Comparison of ENCODE assay signal across 15 cellular contexts in the genomic region with DNA sequence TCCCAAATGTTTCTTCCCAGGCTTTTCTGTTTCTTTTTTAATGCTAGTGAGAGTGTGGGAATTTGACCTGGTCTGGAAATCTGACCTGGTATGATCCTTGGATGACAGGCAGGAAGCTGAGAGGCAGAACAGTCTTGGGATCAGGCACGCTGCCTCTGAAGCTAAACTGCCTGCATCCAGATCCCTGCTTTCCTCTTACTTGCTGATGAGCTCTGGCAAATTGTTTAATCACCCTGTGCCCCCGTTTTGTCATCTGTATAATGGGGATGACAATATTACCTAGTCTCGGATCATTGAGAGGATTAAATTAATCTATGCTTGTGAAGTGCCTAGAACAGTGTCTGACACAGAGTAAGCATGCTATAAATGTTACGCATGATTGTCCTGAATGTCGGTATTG. TPM values are rescaled to one million over a fixed set of nuclear protein-coding genes. Genes with fewer than 3 reads are reported as not detected.
DNase-seq lines count a peak whose midpoint lies in the region; TF ChIP-seq lines count a peak whose summit lies in the region.
"Had no signal": no experiment of that assay in that cellular context is flagged by ENCODE, and none has a peak within 500 bp of the region (broad histone marks: within the 10 kb centered on the region; RNA-seq: fewer than 3 reads in every experiment).

No MANE protein-coding gene starts in this region.

- peaks cover 18% of the 10 kb centered on the region for H3K4me1 ChIP-seq in A673 (ENCODE audit: insufficient read depth, low read length, poor library complexity, severe bottlenecking)
- peaks cover 21% of the 10 kb centered on the region for H3K4me1 ChIP-seq in HUES6 (ENCODE audit: control insufficient read depth, insufficient read depth, low read length)
- H3K4me1 ChIP-seq in mesendoderm (ENCODE audit: control insufficient read depth, low read depth, low read length): no peaks in the 10 kb centered on the region

- H3K4me3 ChIP-seq in A673 (ENCODE audit: low read depth, low read length, poor library complexity, severe bottlenecking) (peak overlapping the region; percentile 71), HUES6 (ENCODE audit: low read depth, low read length) (peak overlapping the region; percentile 22; the same call in 1 of the 2 replicates), dorsolateral prefrontal cortex (peak overlapping the region in 52 of 59 donors; percentile 1 to 85 (median 31)), mesendoderm (ENCODE audit: low read length) (no peak overlapping the region), foreskin fibroblast (ENCODE audit: low read depth in 1 of 2, low read length in 2 of 2) (no peak overlapping the region)

- no peak overlapping the region for H3K4ac ChIP-seq in mesendoderm (ENCODE audit: low read depth, low read length)

- no peak overlapping the region for H4K5ac ChIP-seq in mesendoderm (ENCODE audit: low read length)

- TF ChIP-seq CTCF in A673 (conservative IDR thresholded peaks at IDR 0.05; ENCODE audit: low read depth, low read length) (no peak), dorsolateral prefrontal cortex (IDR thresholded peaks at IDR 0.05 in 54 of 56, conservative IDR thresholded peaks at IDR 0.05 in 2 of 56; ENCODE audit: low read depth in 1 of 56, partially characterized antibody in 56 of 56) (no peak), foreskin fibroblast (IDR thresholded peaks at IDR 0.05; ENCODE audit: low read depth, low read length) (no peak)

- no peak overlapping the region for H2BK15ac ChIP-seq in mesendoderm (replicated peaks; ENCODE audit: low read depth)

- no peak overlapping the region for H3K27ac ChIP-seq in A673 (ENCODE audit: low read depth, low read length, poor library complexity, severe bottlenecking)
- no peak overlapping the region for H3K27ac ChIP-seq in HUES6 (ENCODE audit: low read depth, low read length)
- H3K27ac ChIP-seq in dorsolateral prefrontal cortex: peak overlapping the region in 6 of 59 donors; percentile 4 to 21 (median 11)
- no peak overlapping the region for H3K27ac ChIP-seq in mesendoderm (ENCODE audit: low read depth, low read length)

- H3K9me3 ChIP-seq in A673 (ENCODE audit: low read depth, low read length, poor library complexity, severe bottlenecking) (no peaks in the 10 kb centered on the region), HUES6 (ENCODE audit: control insufficient read depth, insufficient read depth, low read depth, low read length) (no peaks in the 10 kb centered on the region)

- H3K79me1 ChIP-seq in mesendoderm (ENCODE audit: low read length): peaks cover 9% of the 10 kb centered on the region

- intact Hi-C loops in A673 (cut with micrococcal nuclease; ENCODE audit: unreplicated experiment): no loop called here
- intact Hi-C loops in dorsolateral prefrontal cortex (cut with DNase I): no loop called here

- H3K9ac ChIP-seq in HUES6 (ENCODE audit: low read length) (no peak overlapping the region), mesendoderm (ENCODE audit: low read length) (peak overlapping the region; percentile 21)

- POLR2A ChIA-PET in A673 (lab: Charles Lee; ENCODE audit: low non-redundant PET): no interaction called here

- no peak overlapping the region for H2BK5ac ChIP-seq in mesendoderm (ENCODE audit: low read length)

- H3K18ac ChIP-seq in mesendoderm (ENCODE audit: low read length): no peak overlapping the region

- CTCF ChIA-PET in A673 (lab: Charles Lee): no interaction called here

- no peak overlapping the region for H3K4me2 ChIP-seq in mesendoderm (ENCODE audit: low read length)

- peaks cover 12% of the 10 kb centered on the region for H3K79me2 ChIP-seq in mesendoderm (ENCODE audit: control insufficient read depth, insufficient read depth, low read length)

- no CpG with 5 or more reads among the region's 5 CpGs for WGBS in mesendoderm (ENCODE audit: extremely low coverage, insufficient coverage, low lambda C conversion rate)

- H3K23ac ChIP-seq in mesendoderm (ENCODE audit: low read length): no peak overlapping the region

- no TSS peak for BruUV-seq in A673 (replicated peaks; lab: Mats Ljungman, UMichigan)

- no peak for DNase-seq in A673 (ENCODE audit: low spot score)
- DNase-seq in dorsolateral prefrontal cortex: no peak
- DNase-seq in mesendoderm: no peak
- DNase-seq in activated CD4-positive, alpha-beta T cell treated with anti-CD3 and anti-CD28 coated beads for 1 hour: no peak
- no peak for DNase-seq in foreskin fibroblast
- DNase-seq in NCI-H510A (lab: John Stamatoyannopoulos, UW): no peak
- no peak for DNase-seq in MV-4-11 (lab: John Stamatoyannopoulos, UW)
- DNase-seq: activated T-cell treated with anti-CD3 and anti-CD28 coated beads, Interleukin-2, amount 50 U/mL, for 48 hours; DMS 273 treated with DMSO at 0.1 percent for 48 hours; hippocampal formation; KBM-7; NCI-H2029 treated with DMSO at 0.1 percent for 48 hours; stimulated activated CD4-positive, alpha-beta T cell treated with anti-CD3 and anti-CD28 coated beads, Interleukin-1b, Interleukin-23, amount 100 ng/mL, for 48 hours had no signal

- no peak overlapping the region for H2BK120ac ChIP-seq in mesendoderm (ENCODE audit: low read depth, low read length)

- no peak overlapping the region for H4K8ac ChIP-seq in mesendoderm (ENCODE audit: low read depth, low read length)

- H2AK5ac ChIP-seq in mesendoderm (ENCODE audit: low read length): no peak overlapping the region

- H3K36me3 ChIP-seq in A673 (ENCODE audit: insufficient read depth, low read length, poor library complexity, severe bottlenecking) (peaks cover 8% of the 10 kb centered on the region), HUES6 (ENCODE audit: control insufficient read depth, insufficient read depth, low read length) (peaks cover 27% of the 10 kb centered on the region), mesendoderm (ENCODE audit: control insufficient read depth, insufficient read depth, low read length) (peaks cover 1% of the 10 kb centered on the region)

- H3K27me3 ChIP-seq in A673 (replicated peaks; ENCODE audit: insufficient read depth, low read depth, low read length, poor library complexity) (no peaks in the 10 kb centered on the region), HUES6 (ENCODE audit: control insufficient read depth, insufficient read depth, low read length) (peaks cover 7% of the 10 kb centered on the region; the same call in 1 of the 2 replicates), dorsolateral prefrontal cortex (no peaks in the 10 kb centered on the region), mesendoderm (ENCODE audit: insufficient read depth, low read length, poor library complexity) (no peaks in the 10 kb centered on the region)

- peak overlapping the region; percentile 6 for H3K56ac ChIP-seq in mesendoderm (ENCODE audit: low read length)

RNA-seq across cellular contexts. Expression of a gene that starts 3.3 kb away (rescaled TPM):
- total RNA-seq in A673 (2021): 48.4 and 50.1 TPM in 2 replicates
- 10 to 100 TPM; 13.8 to 42.7 (median 26.5) TPM for total RNA-seq in dorsolateral prefrontal cortex
- 30.5 TPM for polyA plus RNA-seq in mesendoderm (2013, experiment 1 of 2)
- 30.2 TPM for polyA plus RNA-seq in mesendoderm (2013, experiment 2 of 2)

RNA-seq across cellular contexts. Expression of a gene that starts 42.6 kb away (rescaled TPM):
- 6.9 TPM in 2 replicates for total RNA-seq in A673 (2021)
- total RNA-seq in dorsolateral prefrontal cortex: 10 to 100 TPM in 10 of 120 experiments, 1 to 10 TPM in 110; 3.3 to 13.0 (median 7.3) TPM
- polyA plus RNA-seq in mesendoderm (2013, experiment 1 of 2): 5.5 TPM
- 4.9 TPM for polyA plus RNA-seq in mesendoderm (2013, experiment 2 of 2)

RNA-seq across cellular contexts. Expression of a gene that starts 42.7 kb away (rescaled TPM):
- 0.37 and 0.83 TPM in 2 replicates for total RNA-seq in A673 (2021)
- 1 to 10 TPM in 116 of 120 experiments, under 1 TPM in 4; 0.36 to 9.7 (median 2.8) TPM for total RNA-seq in dorsolateral prefrontal cortex
- polyA plus RNA-seq in mesendoderm (2013, experiment 1 of 2): 1.6 TPM
- polyA plus RNA-seq in mesendoderm (2013, experiment 2 of 2): 1.5 TPM
- total RNA-seq: pulmonary artery endothelial cell had no signal

Comparison
In these comparisons a context has a peak if more than half of its experiments do, and no peak if none do; other contexts are left out.
1. H3K4me3 ChIP-seq: peak in A673 (single experiment), HUES6 (single experiment) and dorsolateral prefrontal cortex (52 of 59); none in mesendoderm (single experiment) and foreskin fibroblast (0 of 2).